19 cellular contexts compared by ENCODE assay signal in genomic region chr2:26650713-26651457, GRCh38. TPM values are rescaled to one million over a fixed set of nuclear protein-coding genes. Genes with fewer than 3 reads are reported as not detected.
DNase-seq lines count a peak whose midpoint lies in the region; ATAC-seq and TF ChIP-seq lines count a peak whose summit lies in the region.
"Had no signal": no experiment of that assay in that cellular context is flagged by ENCODE, and none has a peak within 500 bp of the region (broad histone marks: within the 10 kb centered on the region; RNA-seq: fewer than 3 reads in every experiment).

No MANE protein-coding gene starts in this region.

- H2BK5ac ChIP-seq in trophoblast cell (ENCODE audit: low read depth, low read length, poor library complexity) = no peak overlapping the region

- H3K4me2 ChIP-seq in trophoblast cell (ENCODE audit: low read length) = no peak overlapping the region

- no peaks in the 10 kb centered on the region for H3K36me3 Mint-ChIP-seq in effector memory CD8-positive, alpha-beta T cell (ENCODE audit: insufficient read depth)
- H3K36me3 Mint-ChIP-seq: naive thymus-derived CD8-positive, alpha-beta T cell had no signal

- peaks cover 0 to 34% (median 28%) of the 10 kb centered on the region in 4 donors for H3K4me1 ChIP-seq in esophagus muscularis mucosa
- peaks cover 15% of the 10 kb centered on the region for H3K4me1 ChIP-seq in upper lobe of right lung
- H3K4me1 ChIP-seq in trophoblast cell (ENCODE audit: control insufficient read depth in 1 of 2, insufficient read depth in 2 of 2, low read length in 2 of 2) = peaks cover 0 to 4% of the 10 kb centered on the region in 2 experiments

- TF ChIP-seq CTCF in esophagus muscularis mucosa (IDR thresholded peaks at IDR 0.05) (no peak), omental fat pad (IDR thresholded peaks at IDR 0.05) (no peak), upper lobe of right lung (IDR thresholded peaks at IDR 0.05) (no peak)

- H3K4me3 ChIP-seq in esophagus muscularis mucosa (no peak overlapping the region), upper lobe of right lung (no peak overlapping the region), trophoblast cell (ENCODE audit: low read depth, low read length) (no peak overlapping the region)

- H4K12ac ChIP-seq in trophoblast cell (ENCODE audit: low read depth, low read length) = no peak overlapping the region

- no peak for TF ChIP-seq EP300 in esophagus muscularis mucosa (IDR thresholded peaks at IDR 0.05)

- peaks cover 49 to 80% of the 10 kb centered on the region in 2 donors for H3K27me3 Mint-ChIP-seq in effector memory CD8-positive, alpha-beta T cell

- no peak overlapping the region for H3K4ac ChIP-seq in trophoblast cell (ENCODE audit: low read depth, low read length)

- H3K9me3 ChIP-seq in esophagus muscularis mucosa (no peaks in the 10 kb centered on the region), upper lobe of right lung (no peaks in the 10 kb centered on the region), trophoblast cell (ENCODE audit: insufficient read depth, low read depth, low read length) (peaks cover 2% of the 10 kb centered on the region)

- no peak overlapping the region for H4K91ac ChIP-seq in trophoblast cell (ENCODE audit: low read depth, low read length)

- intact Hi-C loops in esophagus muscularis mucosa (cut with DNase I) (no loop called here), upper lobe of right lung (cut with DNase I) (no loop called here)

- no peak overlapping the region for H3K18ac ChIP-seq in trophoblast cell (ENCODE audit: low read length)

- H3K79me1 ChIP-seq in trophoblast cell (ENCODE audit: low read length) = peaks cover 3% of the 10 kb centered on the region

- 71% methylated on average over 11 of the region's 11 CpGs for WGBS in esophagus muscularis mucosa
- WGBS in trophoblast cell (ENCODE audit: extremely low coverage, insufficient coverage, insufficient read length) = no CpG with 5 or more reads among the region's 11 CpGs

- TF ChIP-seq POLR2A in esophagus muscularis mucosa (IDR thresholded peaks at IDR 0.05; ENCODE audit: low read depth) = no peak

- no peaks in the 10 kb centered on the region for H3K9me3 Mint-ChIP-seq in effector memory CD8-positive, alpha-beta T cell
- H3K9me3 Mint-ChIP-seq: naive thymus-derived CD8-positive, alpha-beta T cell had no signal

- no peak overlapping the region for H2BK120ac ChIP-seq in trophoblast cell (ENCODE audit: insufficient read depth, low read length, poor library complexity)

- no peak overlapping the region for H3K27ac Mint-ChIP-seq in effector memory CD8-positive, alpha-beta T cell

- peak overlapping the region; percentile 44 to 71 (median 52) for H3K27ac ChIP-seq in esophagus muscularis mucosa (replicated peaks in 1 of 4)
- peak overlapping the region; percentile 55 for H3K27ac ChIP-seq in upper lobe of right lung
- H3K27ac ChIP-seq in trophoblast cell (ENCODE audit: low read depth, low read length) = no peak overlapping the region

- no peak overlapping the region for H3K9ac ChIP-seq in trophoblast cell (ENCODE audit: low read length)

- H2AK5ac ChIP-seq in trophoblast cell (ENCODE audit: low read length) = no peak overlapping the region

- H3K14ac ChIP-seq in trophoblast cell (ENCODE audit: low read length) = no peak overlapping the region

- H4K8ac ChIP-seq in trophoblast cell (ENCODE audit: low read depth, low read length) = no peak overlapping the region

- no peaks in the 10 kb centered on the region for H3K79me2 ChIP-seq in trophoblast cell (ENCODE audit: control insufficient read depth, insufficient read depth, low read length, poor library complexity)

- H3K36me3 ChIP-seq in esophagus muscularis mucosa = no peaks in the 10 kb centered on the region
- H3K36me3 ChIP-seq in upper lobe of right lung = no peaks in the 10 kb centered on the region
- H3K36me3 ChIP-seq in trophoblast cell (ENCODE audit: control insufficient read depth in 1 of 2, insufficient read depth in 2 of 2, low read length in 2 of 2) = no peaks in the 10 kb centered on the region

- no peak overlapping the region for H2BK12ac ChIP-seq in trophoblast cell (ENCODE audit: low read length)

- H2AFZ ChIP-seq in trophoblast cell (ENCODE audit: insufficient read depth, low read length, poor library complexity) = no peak overlapping the region

- ATAC-seq in omental fat pad (ENCODE audit: low FRiP score) = no peak
- ATAC-seq in upper lobe of right lung = no peak
- no peak for ATAC-seq in effector memory CD8-positive, alpha-beta T cell (replicated peaks)
- ATAC-seq: naive thymus-derived CD8-positive, alpha-beta T cell had no signal

- H3K4me1 Mint-ChIP-seq in effector memory CD8-positive, alpha-beta T cell (ENCODE audit: low read depth in 2 of 2) = no peaks in the 10 kb centered on the region
- H3K4me1 Mint-ChIP-seq: naive thymus-derived CD8-positive, alpha-beta T cell had no signal

- no peak overlapping the region for H3K4me3 Mint-ChIP-seq in effector memory CD8-positive, alpha-beta T cell
- H3K4me3 Mint-ChIP-seq: naive thymus-derived CD8-positive, alpha-beta T cell had no signal

- H3K23ac ChIP-seq in trophoblast cell (ENCODE audit: low read length) = no peak overlapping the region

- peak; percentile 66 for DNase-seq in RPMI7951 (ENCODE audit: low read depth)
- DNase-seq in esophagus muscularis mucosa (ENCODE audit: extremely low spot score) = no peak
- DNase-seq in omental fat pad (ENCODE audit: low spot score) = peak; percentile 18
- DNase-seq in upper lobe of right lung = peak; percentile 23
- DNase-seq in effector memory CD8-positive, alpha-beta T cell = no peak
- DNase-seq in UCSD-AML1 (lab: John Stamatoyannopoulos, UW; ENCODE audit: unreplicated experiment) = no peak
- DNase-seq in trophoblast cell = no peak
- DNase-seq: activated CD4-positive, alpha-beta T cell treated with anti-CD3 and anti-CD28 coated beads for 48 hours; activated gamma-delta T cell treated with Interleukin-2 at 50 U/mL for 16 hours; effector CD8-positive, alpha-beta T cell; Karpas-422; mammary epithelial cell; NCI-H1092 treated with DMSO at 0.1 percent for 48 hours; NCI-H2107; NCI-H524 treated with DMSO at 0.1 percent for 48 hours; small intestine; SW 1271 had no signal

- no peaks in the 10 kb centered on the region for H3K27me3 ChIP-seq in esophagus muscularis mucosa
- no peaks in the 10 kb centered on the region for H3K27me3 ChIP-seq in upper lobe of right lung
- no peaks in the 10 kb centered on the region for H3K27me3 ChIP-seq in trophoblast cell (ENCODE audit: insufficient read depth, low read length)

RNA-seq across cellular contexts. Expression of gene CIB4, which starts 9.7 kb away (rescaled TPM):
- total RNA-seq in RPMI7951 (2014; rRNA removed; shearing (Covaris generic)) = not detected in 2 replicates
- total RNA-seq in esophagus muscularis mucosa (not detected), omental fat pad (not detected), upper lobe of right lung (not detected)
- polyA plus RNA-seq in trophoblast cell (2013) = 0.07 and 0.14 TPM in 2 replicates
- total RNA-seq: mammary epithelial cell; naive thymus-derived CD8-positive, alpha-beta T cell; temporal lobe had no signal
- polyA plus RNA-seq: mammary epithelial cell; naive thymus-derived CD8-positive, alpha-beta T cell; small intestine had no signal

RNA-seq across cellular contexts. Expression of gene KCNK3, which starts 41.6 kb away (rescaled TPM):
- 1.1 and 2.3 TPM in 2 replicates for total RNA-seq in RPMI7951 (2014; rRNA removed; shearing (Covaris generic))
- total RNA-seq in esophagus muscularis mucosa = 10 to 100 TPM in 1 of 4 donors, 1 to 10 TPM in 3; 2.1 to 13.0 (median 7.9) TPM
- 1 to 10 TPM; 1.6 to 7.7 (median 3.5) TPM for total RNA-seq in omental fat pad
- 25.4 TPM for total RNA-seq in upper lobe of right lung
- 0.29 and 0.42 TPM in 2 replicates for polyA plus RNA-seq in trophoblast cell (2013)
- total RNA-seq: naive thymus-derived CD8-positive, alpha-beta T cell had no signal
- polyA plus RNA-seq: naive thymus-derived CD8-positive, alpha-beta T cell had no signal

Comparison
In these comparisons a context has a peak if more than half of its experiments do, and no peak if none do; other contexts are left out.
1. DNase-seq: peak in RPMI7951 (single experiment), omental fat pad (single experiment) and upper lobe of right lung (single experiment); none in esophagus muscularis mucosa (single experiment), effector memory CD8-positive, alpha-beta T cell (0 of 3), UCSD-AML1 (single experiment) and trophoblast cell (0 of 2).